8 cellular contexts compared by ENCODE assay signal in the genomic region with DNA sequence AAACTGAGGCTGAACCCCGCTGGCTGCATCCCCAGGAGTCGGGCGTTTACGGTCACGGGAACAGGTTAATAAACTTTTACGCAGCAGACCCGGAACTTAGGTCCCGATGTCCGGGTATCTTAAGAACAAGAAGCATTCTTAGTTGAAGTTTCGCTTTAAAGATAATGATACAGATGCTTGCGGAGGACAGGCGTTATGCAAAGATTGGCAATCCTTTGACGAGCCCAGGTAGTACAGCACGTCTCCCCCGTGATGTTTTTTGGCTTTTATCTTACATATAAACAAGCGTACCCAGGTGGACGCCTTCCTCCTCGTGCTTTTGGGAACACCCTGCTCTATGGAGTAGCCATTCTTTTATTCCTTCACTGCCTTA. TPM values are rescaled to one million over a fixed set of nuclear protein-coding genes. Genes with fewer than 3 reads are reported as not detected.
DNase-seq lines count a peak whose midpoint lies in the region; ATAC-seq and TF ChIP-seq lines count a peak whose summit lies in the region.

No MANE protein-coding gene starts in this region.

- H3K9me3 Mint-ChIP-seq in activated CD8-positive, alpha-beta memory T cell treated with anti-CD3 and anti-CD28 coated beads, Interleukin-2, amount 10 ng/mL, durations not matched to agents 7 days and 5 days (ENCODE audit: low read depth), result peaks cover 7% of the 10 kb centered on the region

- H3K4me3 ChIP-seq in adipocyte (ENCODE audit: low read length), result peak overlapping the region; percentile 85
- peak overlapping the region in 2 of 3 donors; percentile 79 to 85 for H3K4me3 ChIP-seq in thyroid gland (replicated peaks in 1 of 3)

- peak overlapping the region; percentile 95 for H3K9ac ChIP-seq in adipocyte (ENCODE audit: low read length)

- H3K9me3 ChIP-seq in adipocyte (ENCODE audit: control insufficient read depth, low read length) (peaks cover 17% of the 10 kb centered on the region), thyroid gland (no peaks in the 10 kb centered on the region)

- H3K27ac Mint-ChIP-seq in activated CD8-positive, alpha-beta memory T cell treated with anti-CD3 and anti-CD28 coated beads, Interleukin-2, amount 10 ng/mL, durations not matched to agents 7 days and 5 days, result peak overlapping the region; percentile 96

- no peak for ATAC-seq in activated CD8-positive, alpha-beta memory T cell treated with anti-CD3 and anti-CD28 coated beads, Interleukin-2, amount 10 ng/mL, durations not matched to agents 7 days and 5 days

- peaks cover 16% of the 10 kb centered on the region for H3K27me3 Mint-ChIP-seq in activated CD8-positive, alpha-beta memory T cell treated with anti-CD3 and anti-CD28 coated beads, Interleukin-2, amount 10 ng/mL, durations not matched to agents 7 days and 5 days

- no peak for DNase-seq in activated CD8-positive, alpha-beta memory T cell treated with anti-CD3 and anti-CD28 coated beads, Interleukin-2, amount 10 ng/mL, durations not matched to agents 7 days and 5 days
- no peak for DNase-seq in activated CD8-positive, alpha-beta memory T cell treated with anti-CD3 and anti-CD28 coated beads for 24 hours
- DNase-seq in adipocyte (ENCODE audit: low read depth), result no peak
- DNase-seq in thyroid gland, result no peak
- DNase-seq in GM19240 (ENCODE audit: insufficient read length, low spot score), result no peak
- DNase-seq in HPDE6-E6E7 (ENCODE audit: extremely low spot score), result no peak
- no peak for DNase-seq in stimulated activated naive CD4-positive, alpha-beta T cell treated with Interleukin-2 at 50 U/mL for 16 hours (lab: John Stamatoyannopoulos, UW)

- CTCF ChIA-PET in activated CD8-positive, alpha-beta memory T cell treated with anti-CD3 and anti-CD28 coated beads, Interleukin-2, amount 10 ng/mL, durations not matched to agents 7 days and 5 days (lab: Charles Lee), result interaction anchor here (1.0 to 3.0 kb wide), 4 partner anchors 18 to 73 kb away, joined by 3 to 10 read pairs (median 4); no protein-coding TSS in a partner anchor

- H3K4me1 ChIP-seq in adipocyte (ENCODE audit: control insufficient read depth, insufficient read depth, low read length) (peaks cover 16% of the 10 kb centered on the region), thyroid gland (peaks cover 21 to 31% of the 10 kb centered on the region in 2 donors)

- no peak for TF ChIP-seq POLR2A in thyroid gland (IDR thresholded peaks at IDR 0.05)

- WGBS in thyroid gland, 2 donors, result 77 to 80% methylated on average over 18 of the region's 18 CpGs

- intact Hi-C loops in thyroid gland (cut with DNase I), result no loop called here

- TF ChIP-seq CTCF in thyroid gland (IDR thresholded peaks at IDR 0.05), result no peak

- H3K4me3 Mint-ChIP-seq in activated CD8-positive, alpha-beta memory T cell treated with anti-CD3 and anti-CD28 coated beads, Interleukin-2, amount 10 ng/mL, durations not matched to agents 7 days and 5 days, result peak overlapping the region; percentile 88

- H3K27ac ChIP-seq in layer of hippocampus (ENCODE audit: low read depth, low read length), result peak overlapping the region; percentile 97
- peak overlapping the region; percentile 81 to 90 (median 86) for H3K27ac ChIP-seq in thyroid gland

- H3K4me1 Mint-ChIP-seq in activated CD8-positive, alpha-beta memory T cell treated with anti-CD3 and anti-CD28 coated beads, Interleukin-2, amount 10 ng/mL, durations not matched to agents 7 days and 5 days, result peaks cover 29% of the 10 kb centered on the region

- H3K27me3 ChIP-seq in adipocyte (replicated peaks; ENCODE audit: control insufficient read depth, insufficient read depth, low read length) (no peaks in the 10 kb centered on the region), layer of hippocampus (ENCODE audit: control insufficient read depth, insufficient read depth, low read length) (no peaks in the 10 kb centered on the region), thyroid gland (no peaks in the 10 kb centered on the region)

- H3K36me3 ChIP-seq in adipocyte (ENCODE audit: control insufficient read depth, insufficient read depth, low read length, severe bottlenecking), result peaks cover 5% of the 10 kb centered on the region
- H3K36me3 ChIP-seq in thyroid gland, result no peaks in the 10 kb centered on the region

- H3K36me3 Mint-ChIP-seq in activated CD8-positive, alpha-beta memory T cell treated with anti-CD3 and anti-CD28 coated beads, Interleukin-2, amount 10 ng/mL, durations not matched to agents 7 days and 5 days, result peaks cover 19% of the 10 kb centered on the region

RNA-seq across cellular contexts. Expression of a gene that starts 0.9 kb away (rescaled TPM):
- 10 to 100 TPM; 33.3 to 35.8 TPM for total RNA-seq in activated CD8-positive, alpha-beta memory T cell treated with anti-CD3 and anti-CD28 coated beads, Interleukin-2, amount 10 ng/mL, durations not matched to agents 7 days and 5 days
- total RNA-seq in thyroid gland, result 10 to 100 TPM; 37.1 to 74.4 (median 65.7) TPM
